33 cellular contexts compared by ENCODE assay signal in genomic region chr19:17734146-17734545, GRCh38. TPM values are rescaled to one million over a fixed set of nuclear protein-coding genes. Genes with fewer than 3 reads are reported as not detected.
"Had no signal": no experiment of that assay in that cellular context is flagged by ENCODE, and none has a peak within 500 bp of the region (broad histone marks: within the 10 kb centered on the region; RNA-seq: fewer than 3 reads in every experiment).

No MANE protein-coding gene starts in this region.

- H3K9me3 ChIP-seq: adrenal gland, SJSA1 had no signal

- H3K27ac Mint-ChIP-seq: activated B cell treated with CpG ODN at 0.5 μM for 24 hours; activated CD4-positive, alpha-beta memory T cell treated with anti-CD3 and anti-CD28 coated beads for 36 hours; activated naive CD4-positive, alpha-beta T cell treated with anti-CD3 and anti-CD28 coated beads for 36 hours; activated T-helper 1 cell treated with anti-CD3 and anti-CD28 coated beads, Interleukin-12 subunit alpha, Interleukin-12 subunit beta, Interleukin-2, Interleukin-4 antibody, amounts not matched to agents 30 ng/mL and 10 ng/mL and 1 ng/mL, durations not matched to agents 14 hours and 24 hours and 36 hours had no signal

- H3K27ac ChIP-seq: adrenal gland, SJSA1, VCaP had no signal

- FAIRE-seq: bronchial epithelial cell had no signal

- H3K27me3 Mint-ChIP-seq: activated B cell treated with CpG ODN at 0.5 μM for 24 hours; activated CD4-positive, alpha-beta memory T cell treated with anti-CD3 and anti-CD28 coated beads for 36 hours; brain had no signal

- H3K27me3 ChIP-seq: adrenal gland, SJSA1 had no signal

- H3K4me3 ChIP-seq: adrenal gland, SJSA1 had no signal

- H3K9me3 Mint-ChIP-seq: activated B cell treated with CpG ODN at 0.5 μM for 24 hours; activated CD4-positive, alpha-beta memory T cell treated with anti-CD3 and anti-CD28 coated beads for 36 hours; activated naive CD4-positive, alpha-beta T cell treated with anti-CD3 and anti-CD28 coated beads for 36 hours; activated naive CD4-positive, alpha-beta T cell treated with anti-CD3 and anti-CD28 coated beads, Interleukin-2, amount 50 U/mL, for 72 hours; activated T-cell treated with anti-CD3 and anti-CD28 coated beads, Interleukin-2, amount 50 U/mL, for 4 hours; activated T-helper 1 cell treated with anti-CD3 and anti-CD28 coated beads, Interleukin-12 subunit alpha, Interleukin-12 subunit beta, Interleukin-2, Interleukin-4 antibody, amounts not matched to agents 30 ng/mL and 10 ng/mL and 1 ng/mL, durations not matched to agents 14 hours and 24 hours and 36 hours had no signal

- ATAC-seq: activated T-cell treated with anti-CD3 and anti-CD28 coated beads, Interleukin-2, amount 50 U/mL, for 4 hours; Panc1 had no signal

- DNase-seq: activated B cell treated with CpG ODN at 0.5 μM for 24 hours; activated CD4-positive, alpha-beta memory T cell treated with anti-CD3 and anti-CD28 coated beads for 36 hours; activated CD4-positive, alpha-beta T cell treated with anti-CD3 and anti-CD28 coated beads for 4 hours; activated CD4-positive, alpha-beta T cell treated with anti-CD3 and anti-CD28 coated beads, Interleukin-2, amount 50 U/mL, for 1 hour; activated CD4-positive, CD25-positive, alpha-beta regulatory T cell treated with anti-CD3 and anti-CD28 coated beads, Interleukin-2, amount 50 U/mL, for 72 hours; activated CD8-positive, alpha-beta memory T cell treated with anti-CD3 and anti-CD28 coated beads, Interleukin-2, amount 50 U/mL, for 4 hours; activated gamma-delta T cell treated with Interleukin-2 at 50 U/mL for 16 hours; activated naive CD4-positive, alpha-beta T cell treated with anti-CD3 and anti-CD28 coated beads for 36 hours; activated T-cell treated with anti-CD3 and anti-CD28 coated beads for 4 hours; activated T-cell treated with anti-CD3 and anti-CD28 coated beads, Interleukin-2, amount 50 U/mL, for 4 hours; adrenal gland; caudate nucleus; NCI-H1092 treated with DMSO at 0.1 percent for 48 hours; NCI-H1417; NCI-H146; NCI-H187; NCI-H2029 treated with DMSO at 0.1 percent for 48 hours; NCI-H2107; NCI-H2171 treated with DMSO at 0.1 percent for 48 hours; NCI-H345; NCI-H524 treated with DMSO at 0.1 percent for 48 hours; SHP77 treated with DMSO at 0.1 percent for 48 hours; SW 1271; T-helper 1 cell; T-helper 2 cell; T-helper 9 cell had no signal

- H3K4me3 Mint-ChIP-seq: activated B cell treated with CpG ODN at 0.5 μM for 24 hours; activated CD4-positive, alpha-beta memory T cell treated with anti-CD3 and anti-CD28 coated beads for 36 hours; activated naive CD4-positive, alpha-beta T cell treated with anti-CD3 and anti-CD28 coated beads for 36 hours; activated T-cell treated with anti-CD3 and anti-CD28 coated beads, Interleukin-2, amount 50 U/mL, for 4 hours; activated T-helper 1 cell treated with anti-CD3 and anti-CD28 coated beads, Interleukin-12 subunit alpha, Interleukin-12 subunit beta, Interleukin-2, Interleukin-4 antibody, amounts not matched to agents 30 ng/mL and 10 ng/mL and 1 ng/mL, durations not matched to agents 14 hours and 24 hours and 36 hours; brain had no signal

- H3K4me1 ChIP-seq: adrenal gland had no signal

RNA-seq across cellular contexts. Expression of gene UNC13A, which starts 46.0 kb away (rescaled TPM):
- total RNA-seq: activated T-helper 1 cell treated with anti-CD3 and anti-CD28 coated beads, Interleukin-12 subunit alpha, Interleukin-12 subunit beta, Interleukin-2, Interleukin-4 antibody, amounts not matched to agents 30 ng/mL and 10 ng/mL and 1 ng/mL, durations not matched to agents 14 hours and 24 hours and 36 hours; SJSA1 had no signal
